Comparison of ENCODE assay signal across 21 cellular contexts in genomic region chr14:96999654-97000155, GRCh38.
"Had no signal": no experiment of that assay in that cellular context is flagged by ENCODE, and none has a peak within 500 bp of the region (broad histone marks: within the 10 kb centered on the region; RNA-seq: fewer than 3 reads in every experiment).

No MANE protein-coding gene starts in this region.

- H3K9me3 ChIP-seq: neutrophil, upper lobe of right lung, vagina had no signal

- H3K27ac Mint-ChIP-seq: nephron progenitor cell; stimulated activated memory B cell treated with anti-CD40 and anti-IgM and Interleukin-4, amounts not matched to agents 10 μg/mL and 1 μg/mL and 100 μg/mL, for 72 hours; stimulated activated naive CD8-positive, alpha-beta T cell treated with anti-CD3 and anti-CD28 coated beads, Interleukin-15, Interleukin-2, amounts not matched to agents 100 ng/mL and 50 ng/mL, for 24 hours had no signal

- DNase-seq: dermis blood vessel endothelial cell; erythroblast; foreskin melanocyte; head of caudate nucleus; mammary epithelial cell; naive thymus-derived CD4-positive, alpha-beta T cell; nephron progenitor cell; posterior cingulate gyrus; spleen; stimulated activated CD4-positive, alpha-beta T cell treated with anti-CD3 and anti-CD28 coated beads, Interleukin-15, amount 100 ng/mL, for 24 hours; stimulated activated CD4-positive, alpha-beta T cell treated with anti-CD3 and anti-CD28 coated beads, Interleukin-1b, Interleukin-23, amount 100 ng/mL, for 48 hours; stimulated activated CD4-positive, alpha-beta T cell treated with anti-CD3 and anti-CD28 coated beads, Interleukin-4, amount 100 ng/mL, for 24 hours; upper lobe of right lung had no signal

- H3K27me3 ChIP-seq: hepatocyte, spleen, tibial nerve, upper lobe of right lung, vagina had no signal

- H3K27me3 Mint-ChIP-seq: stimulated activated memory B cell treated with anti-CD40 and anti-IgM and Interleukin-4, amounts not matched to agents 10 μg/mL and 1 μg/mL and 100 μg/mL, for 72 hours; stimulated activated naive CD8-positive, alpha-beta T cell treated with anti-CD3 and anti-CD28 coated beads, Interleukin-15, Interleukin-2, amounts not matched to agents 100 ng/mL and 50 ng/mL, for 24 hours had no signal

- H3K4me3 ChIP-seq: hepatocyte, spleen, tibial nerve, upper lobe of right lung, vagina had no signal

- H3K27ac ChIP-seq: hepatocyte, neutrophil, spleen, tibial nerve, upper lobe of right lung, vagina had no signal

- H3K4me1 Mint-ChIP-seq: nephron progenitor cell; stimulated activated memory B cell treated with anti-CD40 and anti-IgM and Interleukin-4, amounts not matched to agents 10 μg/mL and 1 μg/mL and 100 μg/mL, for 72 hours had no signal

- H3K4me1 ChIP-seq: spleen, tibial nerve, upper lobe of right lung, vagina had no signal

- FAIRE-seq: endothelial cell of umbilical vein had no signal

- H3K36me3 ChIP-seq: neutrophil, spleen, tibial nerve, upper lobe of right lung, vagina had no signal

- ATAC-seq: naive thymus-derived CD4-positive, alpha-beta T cell; sciatic nerve; stimulated activated memory B cell treated with anti-CD40 and anti-IgM and Interleukin-4, amounts not matched to agents 10 μg/mL and 1 μg/mL and 100 μg/mL, for 72 hours had no signal

- H3K9me3 Mint-ChIP-seq: nephron progenitor cell had no signal

- H3K4me3 Mint-ChIP-seq: naive thymus-derived CD4-positive, alpha-beta T cell; nephron progenitor cell; stimulated activated memory B cell treated with anti-CD40 and anti-IgM and Interleukin-4, amounts not matched to agents 10 μg/mL and 1 μg/mL and 100 μg/mL, for 72 hours; stimulated activated naive CD8-positive, alpha-beta T cell treated with anti-CD3 and anti-CD28 coated beads, Interleukin-15, Interleukin-2, amounts not matched to agents 100 ng/mL and 50 ng/mL, for 24 hours had no signal

- H3K36me3 Mint-ChIP-seq: stimulated activated memory B cell treated with anti-CD40 and anti-IgM and Interleukin-4, amounts not matched to agents 10 μg/mL and 1 μg/mL and 100 μg/mL, for 72 hours had no signal
